Comparison of ENCODE assay signal across 7 cellular contexts in genomic region chr2:18129348-18129747, GRCh38.
"Had no signal": no experiment of that assay in that cellular context is flagged by ENCODE, and none has a peak within 500 bp of the region (broad histone marks: within the 10 kb centered on the region; RNA-seq: fewer than 3 reads in every experiment).

No MANE protein-coding gene starts in this region.

- H3K4me2 ChIP-seq: KMS-11 had no signal

- H3K27ac ChIP-seq: HL-60, KMS-11 had no signal

- DNase-seq: Karpas-422, Kasumi-1, KBM-7, KG1 had no signal

- H3K9ac ChIP-seq: KMS-11 had no signal

- FAIRE-seq: HTR-8/SVneo had no signal
